ENCODE assay signal across 14 cellular contexts in genomic region chr13:80945328-80945727, GRCh38.
A peak's percentile ranks its signal among the peaks of the same experiment; 100 is the strongest.
DNase-seq lines count a peak whose midpoint lies in the region; ATAC-seq and TF ChIP-seq lines count a peak whose summit lies in the region.
"Had no signal": no experiment of that assay in that cellular context is flagged by ENCODE, and none has a peak within 500 bp of the region (broad histone marks: within the 10 kb centered on the region; RNA-seq: fewer than 3 reads in every experiment).

No MANE protein-coding gene starts in this region.

- TF ChIP-seq CTCF in cardiac muscle cell (IDR thresholded peaks at IDR 0.05; ENCODE audit: low read depth, low read length): no peak

- no peak for ATAC-seq in HG02571 (IDR thresholded peaks at IDR 0.05; ENCODE audit: unreplicated experiment)

- H3K9me3 ChIP-seq in cardiac muscle cell (ENCODE audit: low read depth): no peaks in the 10 kb centered on the region
- H3K9me3 ChIP-seq in effector memory CD4-positive, alpha-beta T cell (ENCODE audit: control insufficient read depth, low read length): no peaks in the 10 kb centered on the region

- no peaks in the 10 kb centered on the region for H3K36me3 ChIP-seq in cardiac muscle cell
- no peaks in the 10 kb centered on the region for H3K36me3 ChIP-seq in effector memory CD4-positive, alpha-beta T cell (ENCODE audit: control insufficient read depth, insufficient read depth, low read length)

- no peaks in the 10 kb centered on the region for H3K4me1 ChIP-seq in cardiac muscle cell (ENCODE audit: low read depth)
- H3K4me1 ChIP-seq in effector memory CD4-positive, alpha-beta T cell (ENCODE audit: control insufficient read depth, insufficient read depth, low read length, poor library complexity, severe bottlenecking): no peaks in the 10 kb centered on the region

- H3K27ac ChIP-seq in cardiac muscle cell (no peak overlapping the region), substantia nigra (ENCODE audit: low read depth, low read length, poor library complexity, severe bottlenecking) (no peak overlapping the region)
- H3K27ac ChIP-seq in effector memory CD4-positive, alpha-beta T cell (ENCODE audit: insufficient read depth, low read length, poor library complexity, severe bottlenecking): no peak overlapping the region
- H3K27ac ChIP-seq: epithelial cell of prostate had no signal

- no peak overlapping the region for H3K4me3 ChIP-seq in cardiac muscle cell
- no peak overlapping the region for H3K4me3 ChIP-seq in effector memory CD4-positive, alpha-beta T cell (ENCODE audit: insufficient read depth, low read depth, low read length, poor library complexity, severe bottlenecking)

- intact Hi-C loops in cardiac septum (cut with DNase I): no loop called here

- peak; percentile 15 to 53 for DNase-seq in cardiac muscle cell (ENCODE audit: low read depth in 1 of 2, low spot score in 1 of 2)
- no peak for DNase-seq in cardiac septum (ENCODE audit: low spot score)
- peak; percentile 66 for DNase-seq in dermis blood vessel endothelial cell
- peak; percentile 61 for DNase-seq in left kidney (ENCODE audit: low read depth, low spot score)
- peak in 26 of 49 donors; percentile 0 to 33 (median 7) for DNase-seq in substantia nigra (lab: John Stamatoyannopoulos, UW)
- DNase-seq in effector memory CD4-positive, alpha-beta T cell: no peak
- no peak for DNase-seq in stimulated activated CD4-positive, alpha-beta T cell treated with anti-CD3 and anti-CD28 coated beads, Interleukin-2, amount 100 ng/mL, for 48 hours
- DNase-seq: activated CD4-positive, alpha-beta T cell treated with anti-CD3 and anti-CD28 coated beads, Interleukin-2, amount 50 U/mL, for 1 hour; activated gamma-delta T cell; hippocampal formation; stimulated activated naive CD4-positive, alpha-beta T cell; T-helper 2 cell had no signal

- no peaks in the 10 kb centered on the region for H3K27me3 ChIP-seq in cardiac muscle cell
- H3K27me3 ChIP-seq in effector memory CD4-positive, alpha-beta T cell (replicated peaks; ENCODE audit: control insufficient read depth, insufficient read depth, low read length, poor library complexity, severe bottlenecking): no peaks in the 10 kb centered on the region

Comparison
In these comparisons a context has a peak if more than half of its experiments do, and no peak if none do; other contexts are left out.
1. DNase-seq: peak in cardiac muscle cell (2 of 2), dermis blood vessel endothelial cell (single experiment), left kidney (single experiment) and substantia nigra (26 of 49); none in cardiac septum (single experiment), effector memory CD4-positive, alpha-beta T cell (0 of 3) and stimulated activated CD4-positive, alpha-beta T cell treated with anti-CD3 and anti-CD28 coated beads, Interleukin-2, amount 100 ng/mL, for 48 hours (0 of 2).